ENCODE assay signal across 8 cellular contexts in the genomic region with DNA sequence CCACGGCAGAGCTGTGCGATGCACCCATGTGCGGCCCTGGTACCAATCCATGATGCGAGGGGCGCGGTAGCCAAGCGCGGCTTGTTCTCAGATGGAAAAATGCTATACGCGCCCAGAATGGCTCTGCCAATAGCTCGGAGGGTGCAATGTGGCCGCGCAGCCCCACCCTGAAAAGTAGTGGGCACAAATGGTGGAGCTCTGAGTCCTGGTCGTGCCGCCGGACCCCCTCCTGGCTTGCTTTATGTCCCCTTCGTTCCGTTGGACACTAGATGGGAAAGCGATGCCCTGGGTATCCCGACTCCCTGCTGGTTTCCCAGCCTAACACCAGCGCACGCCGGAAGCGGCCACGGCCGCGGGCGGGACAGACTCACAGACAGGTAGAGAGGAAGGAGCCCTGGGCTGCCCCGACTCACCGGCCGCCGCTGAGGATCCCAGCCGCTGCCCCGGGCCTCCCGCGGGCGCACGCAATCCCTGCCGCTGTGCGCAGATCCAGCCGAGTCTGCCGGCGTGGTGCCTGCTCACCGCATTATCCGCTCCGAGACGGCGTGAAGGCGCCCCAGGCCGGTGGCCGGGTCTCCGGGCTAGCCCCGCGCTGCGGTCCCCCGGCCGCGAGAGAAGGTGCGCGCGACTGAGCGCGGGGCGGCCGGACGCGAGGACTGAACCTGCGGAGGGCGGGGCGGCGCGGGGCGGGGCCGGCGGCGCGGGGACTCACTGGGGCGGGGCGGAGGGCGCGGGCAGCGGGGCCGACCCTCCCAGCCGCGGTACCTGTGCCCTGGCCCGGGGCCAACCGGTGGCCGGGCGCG. TPM values are rescaled to one million over a fixed set of nuclear protein-coding genes. Genes with fewer than 3 reads are reported as not detected.
DNase-seq lines count a peak whose midpoint lies in the region; ATAC-seq, FAIRE-seq and TF ChIP-seq lines count a peak whose summit lies in the region.

A gene with protein sequence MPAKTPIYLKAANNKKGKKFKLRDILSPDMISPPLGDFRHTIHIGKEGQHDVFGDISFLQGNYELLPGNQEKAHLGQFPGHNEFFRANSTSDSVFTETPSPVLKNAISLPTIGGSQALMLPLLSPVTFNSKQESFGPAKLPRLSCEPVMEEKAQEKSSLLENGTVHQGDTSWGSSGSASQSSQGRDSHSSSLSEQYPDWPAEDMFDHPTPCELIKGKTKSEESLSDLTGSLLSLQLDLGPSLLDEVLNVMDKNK (minus strand): TSS at position 630 of the 803 bp plus-strand sequence. CDS start 25,055 bp downstream, outside the sequence.

- peak within 1 kb of the TSS; percentile 97 for H3K4me3 Mint-ChIP-seq in activated T-helper 17 cell treated with anti-CD3 and anti-CD28 coated beads, Interleukin-2, amount 50 U/mL, for 72 hours

- FAIRE-seq in GM19239 (lab: Jason Lieb, UNC) = peak; percentile 23

- H3K4me3 ChIP-seq in BJ (ENCODE audit: low read depth, low read length) (peak within 1 kb of the TSS; percentile 91), Panc1 (ENCODE audit: low read depth in 2 of 2, low read length in 2 of 2) (peak within 1 kb of the TSS; percentile 73 to 80), fibroblast of the aortic adventitia (ENCODE audit: low read depth, low read length) (peak within 1 kb of the TSS; percentile 92), neutrophil (ENCODE audit: low read depth in 1 of 2, low read length in 1 of 2) (peak within 1 kb of the TSS; percentile 88 to 93), tibial artery (peak within 1 kb of the TSS; percentile 74 to 97)

- ATAC-seq in HG03442 (IDR thresholded peaks at IDR 0.05; ENCODE audit: unreplicated experiment) (peak; percentile 44), Panc1 (peak; percentile 88)
- ATAC-seq in activated T-helper 17 cell treated with anti-CD3 and anti-CD28 coated beads, Interleukin-2, amount 50 U/mL, for 72 hours (replicated peaks) = peak; percentile 79

- CTCF ChIA-PET in BJ (lab: Yijun Ruan, JAX) = interaction anchor here (0.7 to 2.5 kb wide), 6 partner anchors 29 to 256 kb away, joined by 3 to 19 read pairs (median 6); no protein-coding TSS in a partner anchor
- CTCF ChIA-PET in Panc1 (lab: Charles Lee) = interaction anchor here (1.0 kb wide), 1 partner anchor 161 kb away, joined by 3 read pairs; no protein-coding TSS in a partner anchor

- H3K9me3 ChIP-seq in Panc1 (ENCODE audit: control insufficient read depth, insufficient read depth, low read depth, low read length) = no peaks in the 10 kb centered on the region
- H3K9me3 ChIP-seq in neutrophil = no peaks in the 10 kb centered on the region
- no peaks in the 10 kb centered on the region for H3K9me3 ChIP-seq in tibial artery

- H3K27ac Mint-ChIP-seq in activated T-helper 17 cell treated with anti-CD3 and anti-CD28 coated beads, Interleukin-2, amount 50 U/mL, for 72 hours = peak within 1 kb of the TSS; percentile 89

- no peak for TF ChIP-seq CTCF in BJ (IDR thresholded peaks at IDR 0.05; ENCODE audit: insufficient read depth, low read depth, low read length)
- TF ChIP-seq CTCF in Panc1 (IDR thresholded peaks at IDR 0.05) = no peak
- no peak for TF ChIP-seq CTCF in fibroblast of the aortic adventitia (IDR thresholded peaks at IDR 0.05; ENCODE audit: insufficient read depth, low read length)
- no peak for TF ChIP-seq CTCF in neutrophil (IDR thresholded peaks at IDR 0.05)
- no peak for TF ChIP-seq CTCF in tibial artery (IDR thresholded peaks at IDR 0.05)

- H3K27me3 ChIP-seq in BJ (ENCODE audit: control insufficient read depth, insufficient read depth, low read length) (no peaks in the 10 kb centered on the region), Panc1 (ENCODE audit: control insufficient read depth, insufficient read depth, low read length) (peaks cover 4% of the 10 kb centered on the region; the same call in 1 of the 2 replicates), neutrophil (no peaks in the 10 kb centered on the region), tibial artery (no peaks in the 10 kb centered on the region)

- no TSS peak for BruUV-seq in Panc1 (replicated peaks; lab: Mats Ljungman, UMichigan)

- H3K4me1 Mint-ChIP-seq in activated T-helper 17 cell treated with anti-CD3 and anti-CD28 coated beads, Interleukin-2, amount 50 U/mL, for 72 hours = peaks cover 21% of the 10 kb centered on the region

- intact Hi-C loops in Panc1 (cut with micrococcal nuclease; ENCODE audit: unreplicated experiment) (loop anchor here (10.0 kb wide), 1 partner anchor 256 kb away; no protein-coding TSS in a partner anchor), tibial artery (cut with DNase I; ENCODE audit: low total_unique reads) (loop anchor here (5.0 kb wide), 1 partner anchor 144 kb away; no protein-coding TSS in a partner anchor)

- no peaks in the 10 kb centered on the region for H3K9me3 Mint-ChIP-seq in activated T-helper 17 cell treated with anti-CD3 and anti-CD28 coated beads, Interleukin-2, amount 50 U/mL, for 72 hours

- no peak for DNase-seq in BJ (ENCODE audit: low read depth)
- DNase-seq in GM19239 (ENCODE audit: insufficient read length, low spot score) = peak; percentile 61
- DNase-seq in Panc1 (ENCODE audit: low read depth, low spot score) = no peak
- peak; percentile 28 for DNase-seq in fibroblast of the aortic adventitia (ENCODE audit: low read depth)
- DNase-seq in tibial artery = peak; percentile 35 to 81

- in situ Hi-C loops in Panc1 (cut with HindIII; ENCODE audit: low pct_unique_long_range_greater_than_20kb, low sequenced_read_pairs) = no loop called here

- peaks cover 47% of the 10 kb centered on the region for H3K36me3 Mint-ChIP-seq in activated T-helper 17 cell treated with anti-CD3 and anti-CD28 coated beads, Interleukin-2, amount 50 U/mL, for 72 hours (ENCODE audit: low read depth)

- H3K36me3 ChIP-seq in BJ (ENCODE audit: control insufficient read depth, insufficient read depth, low read length) (peaks cover 2% of the 10 kb centered on the region; the same call in 1 of the 2 replicates), Panc1 (ENCODE audit: control insufficient read depth, insufficient read depth, low read length) (peaks cover 6% of the 10 kb centered on the region; the same call in 1 of the 2 replicates), neutrophil (peaks cover 21% of the 10 kb centered on the region), tibial artery (peaks cover 0 to 6% (median 0%) of the 10 kb centered on the region in 3 donors)

- H3K4me1 ChIP-seq in Panc1 (ENCODE audit: control insufficient read depth, insufficient read depth, low read length) (peaks cover 6% of the 10 kb centered on the region), neutrophil (ENCODE audit: control insufficient read depth in 1 of 2, insufficient read depth in 1 of 2, low read depth in 1 of 2, low read length in 1 of 2) (peaks cover 66 to 83% of the 10 kb centered on the region in 2 experiments), tibial artery (peaks cover 0 to 41% (median 26%) of the 10 kb centered on the region in 4 donors)

- H3K27me3 Mint-ChIP-seq in activated T-helper 17 cell treated with anti-CD3 and anti-CD28 coated beads, Interleukin-2, amount 50 U/mL, for 72 hours = no peaks in the 10 kb centered on the region

- 0 out of 2 replicates have a peak within 1 kb of the TSS, but pooled peaks have one; percentile 12 for H3K27ac ChIP-seq in Panc1 (ENCODE audit: low read length)
- H3K27ac ChIP-seq in neutrophil = peak within 1 kb of the TSS; percentile 98
- H3K27ac ChIP-seq in tibial artery = peak within 1 kb of the TSS; percentile 97

- POLR2A ChIA-PET in BJ (lab: Charles Lee) (interaction anchor here (0.7 kb wide), 1 partner anchor 109 kb away, joined by 9 read pairs; no protein-coding TSS in a partner anchor), Panc1 (lab: Charles Lee) (no interaction called here)

RNA-seq across cellular contexts. Expression of the gene that starts here (rescaled TPM):
- 191 and 197 TPM in 2 replicates for polyA plus RNA-seq in BJ (2011; rRNA removed)
- 125 and 201 TPM in 2 replicates for polyA minus RNA-seq in BJ (2011; rRNA and poly(A)+ RNA removed)
- total RNA-seq in Panc1 (2021; ENCODE audit: unreplicated experiment) = 6.1 TPM
- 3.1 TPM for polyA plus RNA-seq in Panc1 (2012; ENCODE audit: insufficient read length)
- total RNA-seq in activated T-helper 17 cell treated with anti-CD3 and anti-CD28 coated beads, Interleukin-2, amount 50 U/mL, for 72 hours = 10 to 100 TPM; 33.5 to 40.9 TPM
- 30.5 and 34.7 TPM in 2 replicates for total RNA-seq in fibroblast of the aortic adventitia (ENCODE audit: low replicate concordance)

Comparison
In these comparisons a context has a peak if more than half of its experiments do, and no peak if none do; other contexts are left out.
1. DNase-seq: peak in GM19239 (single experiment), fibroblast of the aortic adventitia (single experiment) and tibial artery (2 of 2); none in BJ (single experiment) and Panc1 (single experiment).
2. H3K27ac ChIP-seq: peak in every context shown above with its lines; median percentile 98 in neutrophil; 97 in tibial artery; 12 in Panc1.
3. Peak in every context shown above with its lines, with median percentiles within 50 percentile points of each other: H3K4me3 ChIP-seq and ATAC-seq.